ENCODE assay signal across 1 cellular context in genomic region chr2:234995332-234996007, GRCh38.
TF ChIP-seq lines count a peak whose summit lies in the region.

No MANE protein-coding gene starts in this region.

TF ChIP-seq in HepG2, 621 proteins besides CTCF, POLR2A, EP300 and RAD21 (continued from another document and continues in another):
- peak; percentile 32; the same call in 1 of the 2 replicates for TF ChIP-seq ZBTB26 (CRISPR knock-in tag; IDR thresholded peaks at IDR 0.05; ENCODE audit: borderline replicate concordance)
- TF ChIP-seq ZNF331 (CRISPR knock-in tag; IDR thresholded peaks at IDR 0.05) = peak; percentile 60; the same call in 1 of the 2 replicates
- TF ChIP-seq ZBTB4 (CRISPR knock-in tag; IDR thresholded peaks at IDR 0.05; ENCODE audit: borderline replicate concordance) = peak; percentile 85
- 0 out of 2 replicates have a peak, but pooled peaks have one; percentile 39 for TF ChIP-seq YEATS4 (CRISPR knock-in tag; IDR thresholded peaks at IDR 0.05; ENCODE audit: borderline replicate concordance)
- 0 out of 2 replicates have a peak, but pooled peaks have one; percentile 10 for TF ChIP-seq ZNF280B (CRISPR knock-in tag; IDR thresholded peaks at IDR 0.05; ENCODE audit: borderline replicate concordance)
- TF ChIP-seq HDAC2 (CRISPR knock-in tag; IDR thresholded peaks at IDR 0.05) = peak; percentile 87; the same call in 1 of the 2 replicates
- TF ChIP-seq SRY (CRISPR knock-in tag; IDR thresholded peaks at IDR 0.05) = no peak
- peak; percentile 62; the same call in 1 of the 2 replicates for TF ChIP-seq HOMEZ (CRISPR knock-in tag; IDR thresholded peaks at IDR 0.05; ENCODE audit: low read depth)
- peak; percentile 65 for TF ChIP-seq MED8 (CRISPR knock-in tag; IDR thresholded peaks at IDR 0.05; ENCODE audit: insufficient replicate concordance)
- TF ChIP-seq ZNF710 (CRISPR knock-in tag; IDR thresholded peaks at IDR 0.05; ENCODE audit: borderline replicate concordance) = 0 out of 2 replicates have a peak, but pooled peaks have one; percentile 44
- TF ChIP-seq HMG20B (CRISPR knock-in tag; conservative IDR thresholded peaks at IDR 0.05) = 0 out of 2 replicates have a peak, but pooled peaks have one; percentile 20
- TF ChIP-seq ZNF609 (CRISPR knock-in tag; IDR thresholded peaks at IDR 0.05; ENCODE audit: borderline replicate concordance) = peak; percentile 75; the same call in 1 of the 2 replicates
- TF ChIP-seq ZNF264 (CRISPR knock-in tag; IDR thresholded peaks at IDR 0.05) = 0 out of 2 replicates have a peak, but pooled peaks have one; percentile 36
- TF ChIP-seq ZNF230 (CRISPR knock-in tag; IDR thresholded peaks at IDR 0.05) = 0 out of 2 replicates have a peak, but pooled peaks have one; percentile 27
- TF ChIP-seq ZNF747 (CRISPR knock-in tag; IDR thresholded peaks at IDR 0.05; ENCODE audit: borderline replicate concordance) = no peak
- no peak for TF ChIP-seq DNMT1 (CRISPR knock-in tag; IDR thresholded peaks at IDR 0.05)
- no peak for TF ChIP-seq ZNF572 (CRISPR knock-in tag; IDR thresholded peaks at IDR 0.05)
- TF ChIP-seq NFKB2 (CRISPR knock-in tag; IDR thresholded peaks at IDR 0.05; ENCODE audit: borderline replicate concordance) = peak; percentile 56; the same call in 1 of the 2 replicates
- TF ChIP-seq ARNTL (CRISPR knock-in tag; IDR thresholded peaks at IDR 0.05) = peak; percentile 85
- TF ChIP-seq SALL2 (CRISPR knock-in tag; IDR thresholded peaks at IDR 0.05) = 0 out of 2 replicates have a peak, but pooled peaks have one; percentile 17
- TF ChIP-seq AGO2 (optimal IDR thresholded peaks at IDR 0.05; ENCODE audit: low read depth, low read length) = peak; percentile 62
- no peak; the same call in 1 of the 2 replicates for TF ChIP-seq ZSCAN21 (CRISPR knock-in tag; IDR thresholded peaks at IDR 0.05; ENCODE audit: borderline replicate concordance)
- TF ChIP-seq PITX1 (CRISPR knock-in tag; IDR thresholded peaks at IDR 0.05) = peak; percentile 64; the same call in 1 of the 2 replicates
- TF ChIP-seq CHCHD3 (CRISPR knock-in tag; IDR thresholded peaks at IDR 0.05) = peak; percentile 84; the same call in 1 of the 2 replicates
- no peak for TF ChIP-seq ZNF737 (CRISPR knock-in tag; IDR thresholded peaks at IDR 0.05; ENCODE audit: borderline replicate concordance)
- peak; percentile 86 for TF ChIP-seq HNRNPL (IDR thresholded peaks at IDR 0.05; ENCODE audit: low read depth, low read length)
- TF ChIP-seq EED (CRISPR knock-in tag; IDR thresholded peaks at IDR 0.05) = no peak
- 0 out of 2 replicates have a peak, but pooled peaks have one; percentile 36 for TF ChIP-seq SIX4 (CRISPR knock-in tag; IDR thresholded peaks at IDR 0.05)
- no peak for TF ChIP-seq FOXP1 (IDR thresholded peaks at IDR 0.05)
- peak; percentile 55; the same call in 1 of the 2 replicates for TF ChIP-seq FOXP1 (CRISPR knock-in tag; IDR thresholded peaks at IDR 0.05)
- peak; percentile 74; the same call in 1 of the 2 replicates for TF ChIP-seq HNF4G (IDR thresholded peaks at IDR 0.05; ENCODE audit: borderline replicate concordance, low read depth, low read length)
- peak; percentile 69; the same call in 1 of the 2 replicates for TF ChIP-seq HNF4G (CRISPR knock-in tag; IDR thresholded peaks at IDR 0.05; ENCODE audit: borderline replicate concordance, low read depth)
- 0 out of 2 replicates have a peak, but pooled peaks have one; percentile 28 for TF ChIP-seq MIXL1 (CRISPR knock-in tag; IDR thresholded peaks at IDR 0.05)
- TF ChIP-seq SIX1 (CRISPR knock-in tag; IDR thresholded peaks at IDR 0.05; ENCODE audit: borderline replicate concordance) = no peak
- no peak for TF ChIP-seq SNAI1 (CRISPR knock-in tag; IDR thresholded peaks at IDR 0.05; ENCODE audit: borderline replicate concordance)
- peak; percentile 43; the same call in 1 of the 2 replicates for TF ChIP-seq ZNF691 (CRISPR knock-in tag; IDR thresholded peaks at IDR 0.05; ENCODE audit: borderline replicate concordance, low read depth)
- TF ChIP-seq XRCC5 (optimal IDR thresholded peaks at IDR 0.05; ENCODE audit: low read length) = peak; percentile 83
- TF ChIP-seq POGK (CRISPR knock-in tag; conservative IDR thresholded peaks at IDR 0.05) = peak; percentile 56
- peak; percentile 82 for TF ChIP-seq NR2C2 (CRISPR knock-in tag; IDR thresholded peaks at IDR 0.05; ENCODE audit: borderline replicate concordance)
- TF ChIP-seq PREB (CRISPR knock-in tag; IDR thresholded peaks at IDR 0.05) = no peak
- TF ChIP-seq ZFYVE20 (CRISPR knock-in tag; IDR thresholded peaks at IDR 0.05; ENCODE audit: borderline replicate concordance, low read depth) = no peak
- peak; percentile 76 for TF ChIP-seq SOX13 (IDR thresholded peaks at IDR 0.05)
- peak in 1 of 2 experiments; percentile 88; a peak in 2 of 4 replicates for TF ChIP-seq SOX13 (CRISPR knock-in tag; conservative IDR thresholded peaks at IDR 0.05 in 1 of 2, IDR thresholded peaks at IDR 0.05 in 1 of 2)
- 0 out of 2 replicates have a peak, but pooled peaks have one; percentile 40 for TF ChIP-seq ZNF546 (CRISPR knock-in tag; conservative IDR thresholded peaks at IDR 0.05)
